In the genomic region with DNA sequence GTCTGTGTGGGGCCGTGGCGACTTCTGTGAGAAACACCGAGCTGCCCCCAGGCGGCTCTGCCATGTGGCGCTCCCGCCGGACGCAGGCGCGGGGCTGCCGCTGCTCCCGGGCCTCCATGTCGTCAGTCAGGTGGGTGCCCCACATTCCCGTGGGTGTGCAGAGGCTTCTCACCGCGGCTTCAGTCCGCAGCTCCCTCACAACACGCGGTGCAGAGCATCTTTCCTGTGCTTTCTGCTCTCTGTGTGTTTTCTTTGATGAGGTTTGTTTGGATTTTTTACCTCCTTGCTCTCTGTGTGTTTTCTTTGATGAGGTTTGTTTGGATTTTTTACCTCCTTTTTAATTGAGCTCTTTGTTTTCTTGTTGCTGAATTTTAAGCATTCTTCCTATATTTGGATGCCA, we compare ENCODE assay signal across 14 cellular contexts. TPM values are rescaled to one million over a fixed set of nuclear protein-coding genes. Genes with fewer than 3 reads are reported as not detected.
A peak's percentile ranks its signal among the peaks of the same experiment; 100 is the strongest.
DNase-seq lines count a peak whose midpoint lies in the region; ATAC-seq, FAIRE-seq and TF ChIP-seq lines count a peak whose summit lies in the region.
"Had no signal": no experiment of that assay in that cellular context is flagged by ENCODE, and none has a peak within 500 bp of the region (broad histone marks: within the 10 kb centered on the region; RNA-seq: fewer than 3 reads in every experiment).

No MANE protein-coding gene starts in this region.

- no peak overlapping the region for H2AFZ ChIP-seq in HepG2 (ENCODE audit: low read length)

- H3K9me3 Mint-ChIP-seq in activated CD4-positive, alpha-beta T cell treated with anti-CD3 and anti-CD28 coated beads for 36 hours (ENCODE audit: low read depth) = no peaks in the 10 kb centered on the region
- no peaks in the 10 kb centered on the region for H3K9me3 Mint-ChIP-seq in activated T-helper 2 cell treated with anti-CD3 and anti-CD28 coated beads, Interferon-gamma antibody, Interleukin-2, Interleukin-4, amounts not matched to agents 10 μg/mL and 5 μg/mL and 100 μg/mL, durations not matched to agents 14 hours and 24 hours and 36 hours

- no peak for TF ChIP-seq RAD21 in HepG2 (CRISPR knock-in tag; IDR thresholded peaks at IDR 0.05)

- TF ChIP-seq POLR2A in HepG2 (IDR thresholded peaks at IDR 0.05; ENCODE audit: insufficient read depth in 1 of 2, low read depth in 2 of 2, low read length in 2 of 2) (no peak), sigmoid colon (IDR thresholded peaks at IDR 0.05) (no peak)

- H3K27me3 Mint-ChIP-seq in activated CD4-positive, alpha-beta T cell treated with anti-CD3 and anti-CD28 coated beads for 36 hours = peaks cover 18% of the 10 kb centered on the region
- peaks cover 21% of the 10 kb centered on the region for H3K27me3 Mint-ChIP-seq in activated T-helper 2 cell treated with anti-CD3 and anti-CD28 coated beads, Interferon-gamma antibody, Interleukin-2, Interleukin-4, amounts not matched to agents 10 μg/mL and 5 μg/mL and 100 μg/mL, durations not matched to agents 14 hours and 24 hours and 36 hours (ENCODE audit: low read depth)

- no peaks in the 10 kb centered on the region for H3K4me1 ChIP-seq in HepG2 (ENCODE audit: insufficient read depth, low read length)
- no peaks in the 10 kb centered on the region for H3K4me1 ChIP-seq in sigmoid colon
- H3K4me1 ChIP-seq: esophagus muscularis mucosa had no signal

- H3K4me1 Mint-ChIP-seq in activated CD4-positive, alpha-beta T cell treated with anti-CD3 and anti-CD28 coated beads for 36 hours = peaks cover 13% of the 10 kb centered on the region
- peaks cover 10% of the 10 kb centered on the region for H3K4me1 Mint-ChIP-seq in activated T-helper 2 cell treated with anti-CD3 and anti-CD28 coated beads, Interferon-gamma antibody, Interleukin-2, Interleukin-4, amounts not matched to agents 10 μg/mL and 5 μg/mL and 100 μg/mL, durations not matched to agents 14 hours and 24 hours and 36 hours (ENCODE audit: low read depth)

- no peak for TF ChIP-seq CTCF in HepG2 (CRISPR knock-in tag; IDR thresholded peaks at IDR 0.05)
- no peak for TF ChIP-seq CTCF in sigmoid colon (IDR thresholded peaks at IDR 0.05)

- FAIRE-seq in HepG2 (lab: Jason Lieb, UNC) = no peak
- FAIRE-seq: bronchial epithelial cell had no signal

- H3K4me2 ChIP-seq in HepG2 (ENCODE audit: low read depth, low read length) = no peak overlapping the region

- no peaks in the 10 kb centered on the region for H3K36me3 ChIP-seq in HepG2 (replicated peaks in 1 of 2; ENCODE audit: control insufficient read depth in 1 of 2, insufficient read depth in 2 of 2, low read length in 2 of 2)
- no peaks in the 10 kb centered on the region for H3K36me3 ChIP-seq in sigmoid colon
- H3K36me3 ChIP-seq: esophagus muscularis mucosa had no signal

- no peaks in the 10 kb centered on the region for H4K20me1 ChIP-seq in HepG2 (ENCODE audit: insufficient read depth, low read length)

- H3K79me2 ChIP-seq in HepG2 (ENCODE audit: insufficient read depth, low read length) = no peaks in the 10 kb centered on the region

- POLR2A ChIA-PET in activated CD4-positive, alpha-beta T cell treated with anti-CD3 and anti-CD28 coated beads for 36 hours (lab: Charles Lee) = no interaction called here
- POLR2A ChIA-PET in HepG2 (lab: Yijun Ruan, JAX) = no interaction called here

- no peaks in the 10 kb centered on the region for H3K9me3 ChIP-seq in HepG2 (ENCODE audit: low read length)
- H3K9me3 ChIP-seq in sigmoid colon = no peaks in the 10 kb centered on the region
- H3K9me3 ChIP-seq: esophagus muscularis mucosa had no signal

- H3K4me3 ChIP-seq in HepG2 (replicated peaks in 1 of 3; ENCODE audit: insufficient read depth in 1 of 3, low read depth in 2 of 3, low read length in 3 of 3) (no peak overlapping the region), sigmoid colon (no peak overlapping the region)
- H3K4me3 ChIP-seq: esophagus muscularis mucosa, SK-N-MC had no signal

- H3K4me3 Mint-ChIP-seq in activated CD4-positive, alpha-beta T cell treated with anti-CD3 and anti-CD28 coated beads for 36 hours = peak overlapping the region; percentile 56
- H3K4me3 Mint-ChIP-seq in activated T-helper 2 cell treated with anti-CD3 and anti-CD28 coated beads, Interferon-gamma antibody, Interleukin-2, Interleukin-4, amounts not matched to agents 10 μg/mL and 5 μg/mL and 100 μg/mL, durations not matched to agents 14 hours and 24 hours and 36 hours (ENCODE audit: low read depth) = peak overlapping the region; percentile 23

- peak; percentile 54 for DNase-seq in activated CD4-positive, alpha-beta T cell treated with anti-CD3 and anti-CD28 coated beads for 36 hours
- DNase-seq in activated T-helper 2 cell treated with anti-CD3 and anti-CD28 coated beads, Interferon-gamma antibody, Interleukin-2, Interleukin-4, amounts not matched to agents 10 μg/mL and 5 μg/mL and 100 μg/mL, durations not matched to agents 14 hours and 24 hours and 36 hours (ENCODE audit: low spot score) = no peak
- no peak for DNase-seq in HepG2 (ENCODE audit: low spot score)
- DNase-seq in stimulated activated CD8-positive, alpha-beta memory T cell treated with anti-CD3 and anti-CD28 coated beads, Interleukin-7, amount 100 ng/mL, for 4 hours (ENCODE audit: low read depth in 2 of 2) = peak; percentile 1 to 42
- DNase-seq in NCI-H146 (lab: John Stamatoyannopoulos, UW) = no peak
- no peak for DNase-seq in medulla oblongata (ENCODE audit: extremely low spot score)
- no peak for DNase-seq in sigmoid colon
- DNase-seq: Calu3, midbrain had no signal

- TF ChIP-seq EP300 in HepG2 (IDR thresholded peaks at IDR 0.05; ENCODE audit: low read depth in 2 of 2, low read length in 2 of 2) = no peak
- TF ChIP-seq EP300 in HepG2 (CRISPR knock-in tag; IDR thresholded peaks at IDR 0.05; ENCODE audit: borderline replicate concordance) = no peak
- no peak for TF ChIP-seq EP300 in sigmoid colon (IDR thresholded peaks at IDR 0.05)

- CTCF ChIA-PET in activated CD4-positive, alpha-beta T cell treated with anti-CD3 and anti-CD28 coated beads for 36 hours (lab: Charles Lee) = interaction anchor here (1.4 to 1.7 kb wide), 2 partner anchors 88 to 96 kb away, joined by 3 read pairs; no protein-coding TSS in a partner anchor
- CTCF ChIA-PET in HepG2 (lab: Yijun Ruan, JAX; ENCODE audit: low intra/inter-chr PET ratio, low total read pairs) = no interaction called here

- WGBS in HepG2 (ENCODE audit: low lambda C conversion rate) = 13% methylated on average over 19 of the region's 19 CpGs
- 61 to 62% methylated on average over 19 of the region's 19 CpGs for WGBS in sigmoid colon, 2 donors

- peak; percentile 30 for ATAC-seq in activated CD4-positive, alpha-beta T cell treated with anti-CD3 and anti-CD28 coated beads for 36 hours
- ATAC-seq in HepG2 = no peak; the same call in 2 of the 3 replicates
- ATAC-seq in HG03354 (IDR thresholded peaks at IDR 0.05; ENCODE audit: poor library complexity, severe bottlenecking, unreplicated experiment) = no peak

- no TSS peak for BruUV-seq in HepG2 (replicated peaks; lab: Mats Ljungman, UMichigan)

- H3K27ac ChIP-seq in HepG2 (ENCODE audit: extremely low read length, insufficient read depth, low read length) = no peak overlapping the region
- no peak overlapping the region for H3K27ac ChIP-seq in sigmoid colon
- H3K27ac ChIP-seq: esophagus muscularis mucosa, SK-N-MC had no signal

- H3K27ac Mint-ChIP-seq in activated CD4-positive, alpha-beta T cell treated with anti-CD3 and anti-CD28 coated beads for 36 hours = no peak overlapping the region
- peak overlapping the region; percentile 43 for H3K27ac Mint-ChIP-seq in activated T-helper 2 cell treated with anti-CD3 and anti-CD28 coated beads, Interferon-gamma antibody, Interleukin-2, Interleukin-4, amounts not matched to agents 10 μg/mL and 5 μg/mL and 100 μg/mL, durations not matched to agents 14 hours and 24 hours and 36 hours

- intact Hi-C loops in activated CD4-positive, alpha-beta T cell treated with anti-CD3 and anti-CD28 coated beads for 36 hours (cut with DNase I, micrococcal nuclease) = loop anchor here in 1 of 2 experiments (5.0 to 10.0 kb wide), 2 partner anchors 107 to 190 kb away; no protein-coding TSS in a partner anchor
- intact Hi-C loops in activated T-helper 2 cell treated with anti-CD3 and anti-CD28 coated beads, Interferon-gamma antibody, Interleukin-2, Interleukin-4, amounts not matched to agents 10 μg/mL and 5 μg/mL and 100 μg/mL, durations not matched to agents 14 hours and 24 hours and 36 hours (cut with micrococcal nuclease) = loop anchor here (1.0 kb wide), 1 partner anchor 190 kb away; no protein-coding TSS in a partner anchor
- intact Hi-C loops in HepG2 (cut with micrococcal nuclease; ENCODE audit: unreplicated experiment) (no loop called here), sigmoid colon (cut with DNase I) (no loop called here)

- H3K27me3 ChIP-seq in HepG2 (ENCODE audit: control insufficient read depth in 1 of 2, insufficient read depth in 2 of 2, low read length in 2 of 2) (peaks cover 33 to 87% of the 10 kb centered on the region in 2 experiments), sigmoid colon (peaks cover 0 to 34% (median 12%) of the 10 kb centered on the region in 3 donors)

- in situ Hi-C loops in HepG2 (cut with HindIII; ENCODE audit: extremely low pct_ligation_motif_present, low pct_unique_long_range_greater_than_20kb) = loop anchor here (10.0 kb wide), 1 partner anchor 180 kb away; no protein-coding TSS in a partner anchor

- H3K9ac ChIP-seq in HepG2 (ENCODE audit: insufficient read depth, low read depth, low read length) = no peak overlapping the region

- no peaks in the 10 kb centered on the region for H3K36me3 Mint-ChIP-seq in activated CD4-positive, alpha-beta T cell treated with anti-CD3 and anti-CD28 coated beads for 36 hours (ENCODE audit: low read depth)
- H3K36me3 Mint-ChIP-seq in activated T-helper 2 cell treated with anti-CD3 and anti-CD28 coated beads, Interferon-gamma antibody, Interleukin-2, Interleukin-4, amounts not matched to agents 10 μg/mL and 5 μg/mL and 100 μg/mL, durations not matched to agents 14 hours and 24 hours and 36 hours (ENCODE audit: low read depth) = no peaks in the 10 kb centered on the region

RNA-seq across cellular contexts. Expression of gene AQP12A, which starts 13.0 kb away (rescaled TPM):
- not detected for total RNA-seq in activated CD4-positive, alpha-beta T cell treated with anti-CD3 and anti-CD28 coated beads for 36 hours
- not detected in 2 replicates for total RNA-seq in activated T-helper 2 cell treated with anti-CD3 and anti-CD28 coated beads, Interferon-gamma antibody, Interleukin-2, Interleukin-4, amounts not matched to agents 10 μg/mL and 5 μg/mL and 100 μg/mL, durations not matched to agents 14 hours and 24 hours and 36 hours
- total RNA-seq in HepG2 (2016; rRNA removed; fragmentation: Illumina TruSeq; extraction: Trizol) (not detected in 2 replicates), sigmoid colon (not detected)
- total RNA-seq in HepG2 (2016; cell fraction: cytosol; rRNA removed; fragmentation: Illumina TruSeq; extraction: Trizol; ENCODE audit: low read depth) = not detected in 2 replicates
- total RNA-seq in HepG2 (2016; cell fraction: insoluble cytoplasmic fraction; rRNA removed; fragmentation: Illumina TruSeq; extraction: Trizol) = not detected in 2 replicates
- total RNA-seq in HepG2 (2016; cell fraction: membrane; rRNA removed; fragmentation: Illumina TruSeq; extraction: Trizol) = not detected in 2 replicates
- total RNA-seq in HepG2 (2016; cell fraction: nucleus; rRNA removed; fragmentation: Illumina TruSeq; extraction: Trizol) = not detected in 2 replicates
- polyA plus RNA-seq in HepG2 (2011; rRNA removed) (0.20 TPM in 1 of 2 replicates, not detected in the other), sigmoid colon (1 to 10 TPM in 2 of 3 donors, not detected in 1; 3.0 to 7.4 TPM)
- polyA plus RNA-seq in HepG2 (2011; cell fraction: cytosol; rRNA removed) = not detected in 2 replicates
- polyA plus RNA-seq in HepG2 (2011; cell fraction: nucleus; rRNA removed) = not detected in 2 replicates
- polyA plus RNA-seq in HepG2 (2012) = not detected in 2 replicates
- not detected in 2 replicates for polyA plus RNA-seq in HepG2 (2016; cell fraction: cytosol; fragmentation: Illumina TruSeq; extraction: Trizol; ENCODE audit: low read depth)
- not detected in 2 replicates for polyA plus RNA-seq in HepG2 (2016; cell fraction: insoluble cytoplasmic fraction; fragmentation: Illumina TruSeq; extraction: Trizol; ENCODE audit: low read depth)
- polyA plus RNA-seq in HepG2 (2016; cell fraction: membrane; fragmentation: Illumina TruSeq; extraction: Trizol; ENCODE audit: low read depth) = not detected in 2 replicates
- polyA plus RNA-seq in HepG2 (2016; cell fraction: nucleus; fragmentation: Illumina TruSeq; extraction: Trizol; ENCODE audit: insufficient read depth, low read depth) = not detected in 2 replicates
- polyA minus RNA-seq in HepG2 (2011; rRNA and poly(A)+ RNA removed; ENCODE audit: low replicate concordance) = 0.30 TPM in 1 of 2 replicates, not detected in the other
- not detected in 2 replicates for polyA minus RNA-seq in HepG2 (2011; cell fraction: cytosol; rRNA and poly(A)+ RNA removed)
- not detected in 2 replicates for polyA minus RNA-seq in HepG2 (2011; cell fraction: nucleus; rRNA and poly(A)+ RNA removed)
- total RNA-seq: bronchial epithelial cell, Calu3, esophagus muscularis mucosa, pulmonary artery endothelial cell had no signal

RNA-seq across cellular contexts. Expression of gene AQP12B, which starts 22.0 kb away (rescaled TPM):
- not detected for total RNA-seq in activated CD4-positive, alpha-beta T cell treated with anti-CD3 and anti-CD28 coated beads for 36 hours
- not detected in 2 replicates for total RNA-seq in activated T-helper 2 cell treated with anti-CD3 and anti-CD28 coated beads, Interferon-gamma antibody, Interleukin-2, Interleukin-4, amounts not matched to agents 10 μg/mL and 5 μg/mL and 100 μg/mL, durations not matched to agents 14 hours and 24 hours and 36 hours
- total RNA-seq in HepG2 (2016; rRNA removed; fragmentation: Illumina TruSeq; extraction: Trizol) (not detected in 2 replicates), sigmoid colon (not detected)
- total RNA-seq in HepG2 (2016; cell fraction: cytosol; rRNA removed; fragmentation: Illumina TruSeq; extraction: Trizol; ENCODE audit: low read depth) = not detected in 2 replicates
- total RNA-seq in HepG2 (2016; cell fraction: insoluble cytoplasmic fraction; rRNA removed; fragmentation: Illumina TruSeq; extraction: Trizol) = not detected in 2 replicates
- not detected in 2 replicates for total RNA-seq in HepG2 (2016; cell fraction: membrane; rRNA removed; fragmentation: Illumina TruSeq; extraction: Trizol)
- 0.13 TPM in 1 of 2 replicates, not detected in the other for total RNA-seq in HepG2 (2016; cell fraction: nucleus; rRNA removed; fragmentation: Illumina TruSeq; extraction: Trizol)
- polyA plus RNA-seq in HepG2 (2011; rRNA removed) (not detected in 2 replicates), sigmoid colon (1 to 10 TPM in 2 of 3 donors, not detected in 1; 1.2 to 5.5 TPM)
- not detected in 2 replicates for polyA plus RNA-seq in HepG2 (2011; cell fraction: cytosol; rRNA removed)
- polyA plus RNA-seq in HepG2 (2011; cell fraction: nucleus; rRNA removed) = 0.09 and 0.10 TPM in 2 replicates
- not detected in 2 replicates for polyA plus RNA-seq in HepG2 (2012)
- not detected in 2 replicates for polyA plus RNA-seq in HepG2 (2016; cell fraction: cytosol; fragmentation: Illumina TruSeq; extraction: Trizol; ENCODE audit: low read depth)
- polyA plus RNA-seq in HepG2 (2016; cell fraction: insoluble cytoplasmic fraction; fragmentation: Illumina TruSeq; extraction: Trizol; ENCODE audit: low read depth) = not detected in 2 replicates
- polyA plus RNA-seq in HepG2 (2016; cell fraction: membrane; fragmentation: Illumina TruSeq; extraction: Trizol; ENCODE audit: low read depth) = not detected in 2 replicates
- not detected in 2 replicates for polyA plus RNA-seq in HepG2 (2016; cell fraction: nucleus; fragmentation: Illumina TruSeq; extraction: Trizol; ENCODE audit: insufficient read depth, low read depth)
- polyA minus RNA-seq in HepG2 (2011; rRNA and poly(A)+ RNA removed; ENCODE audit: low replicate concordance) = 0.10 TPM in 1 of 2 replicates, not detected in the other
- polyA minus RNA-seq in HepG2 (2011; cell fraction: cytosol; rRNA and poly(A)+ RNA removed) = not detected in 2 replicates
- not detected in 2 replicates for polyA minus RNA-seq in HepG2 (2011; cell fraction: nucleus; rRNA and poly(A)+ RNA removed)
- total RNA-seq: bronchial epithelial cell, Calu3, esophagus muscularis mucosa, pulmonary artery endothelial cell had no signal

Comparison
In these comparisons a context has a peak if more than half of its experiments do, and no peak if none do; other contexts are left out.
1. DNase-seq: peak in activated CD4-positive, alpha-beta T cell treated with anti-CD3 and anti-CD28 coated beads for 36 hours (single experiment) and stimulated activated CD8-positive, alpha-beta memory T cell treated with anti-CD3 and anti-CD28 coated beads, Interleukin-7, amount 100 ng/mL, for 4 hours (2 of 2); none in activated T-helper 2 cell treated with anti-CD3 and anti-CD28 coated beads, Interferon-gamma antibody, Interleukin-2, Interleukin-4, amounts not matched to agents 10 μg/mL and 5 μg/mL and 100 μg/mL, durations not matched to agents 14 hours and 24 hours and 36 hours (single experiment), HepG2 (single experiment), NCI-H146 (single experiment), medulla oblongata (single experiment) and sigmoid colon (single experiment).